Comparison of ENCODE assay signal across 20 cellular contexts in the genomic region with DNA sequence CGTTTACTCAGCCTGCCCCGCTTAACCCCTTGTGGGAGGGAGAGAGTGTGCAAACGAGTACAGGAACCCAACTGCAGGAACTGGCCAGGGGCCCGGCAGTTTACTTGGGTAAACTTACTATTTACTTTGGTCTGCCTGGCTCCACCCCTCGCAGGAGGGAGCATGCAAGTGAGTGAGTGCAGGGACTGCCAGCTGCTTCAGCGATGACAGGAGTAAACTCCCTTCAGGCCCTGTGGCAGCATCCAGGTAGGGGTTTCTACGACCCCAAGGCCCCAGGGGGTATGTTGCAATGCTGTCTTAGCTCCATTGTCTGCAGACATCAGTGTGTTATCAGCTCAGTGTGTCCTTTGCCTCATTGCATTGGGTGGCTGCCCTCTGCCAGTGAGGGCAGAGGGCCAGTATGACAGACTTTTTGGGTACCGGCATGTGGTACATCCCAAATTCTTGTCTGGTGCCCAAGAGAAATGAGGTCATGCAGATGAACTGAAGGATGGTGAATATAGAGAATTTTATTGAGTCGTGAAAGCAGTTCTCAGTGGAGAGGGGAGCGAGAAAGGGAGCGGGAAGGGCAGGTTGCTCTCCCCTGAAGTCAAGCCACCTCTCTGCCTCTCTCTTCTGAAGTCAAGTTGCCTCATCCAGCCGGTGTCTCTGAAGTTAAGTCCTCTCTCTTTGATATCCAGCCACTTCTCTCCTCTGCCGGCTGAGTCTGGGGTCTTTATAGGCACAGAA.
A peak's percentile ranks its signal among the peaks of the same experiment; 100 is the strongest.
DNase-seq lines count a peak whose midpoint lies in the region; ATAC-seq and TF ChIP-seq lines count a peak whose summit lies in the region.
"Had no signal": no experiment of that assay in that cellular context is flagged by ENCODE, and none has a peak within 500 bp of the region (broad histone marks: within the 10 kb centered on the region; RNA-seq: fewer than 3 reads in every experiment).

No MANE protein-coding gene starts in this region.

- ATAC-seq in Panc1 (peak; percentile 80), GM19324 (IDR thresholded peaks at IDR 0.05; ENCODE audit: low FRiP score, unreplicated experiment) (no peak)
- ATAC-seq: left cardiac atrium; sciatic nerve; SK-N-SH treated with all-trans-retinoic acid at 6 μM for 48 hours; stimulated activated naive CD8-positive, alpha-beta T cell treated with anti-CD3 and anti-CD28 coated beads, Interleukin-15, Interleukin-2, amounts not matched to agents 100 U/mL and 50 U/mL, for 24 hours had no signal

- intact Hi-C loops in Panc1 (cut with micrococcal nuclease; ENCODE audit: unreplicated experiment): no loop called here
- intact Hi-C loops in prostate gland (cut with DNase I): no loop called here

- H3K4me1 ChIP-seq in HEK293 (ENCODE audit: control insufficient read depth, insufficient read depth, low read length) (no peaks in the 10 kb centered on the region), Panc1 (ENCODE audit: control insufficient read depth, insufficient read depth, low read length) (peaks cover 5% of the 10 kb centered on the region), prostate gland (replicated peaks) (no peaks in the 10 kb centered on the region)

- BruUV-seq in Panc1 (replicated peaks; lab: Mats Ljungman, UMichigan): no TSS peak

- no peak for TF ChIP-seq POLR2A in prostate gland (IDR thresholded peaks at IDR 0.05)

- H3K27me3 ChIP-seq in Panc1 (ENCODE audit: control insufficient read depth, insufficient read depth, low read length) (no peaks in the 10 kb centered on the region), prostate gland (replicated peaks; ENCODE audit: insufficient read depth) (no peaks in the 10 kb centered on the region)

- POLR2A ChIA-PET in HEK293 (lab: Yijun Ruan, JAX) (no interaction called here), Panc1 (lab: Charles Lee) (no interaction called here)

- no peaks in the 10 kb centered on the region for H3K36me3 ChIP-seq in HEK293 (ENCODE audit: control insufficient read depth in 2 of 2, insufficient read depth in 1 of 2, low read length in 2 of 2)
- no peaks in the 10 kb centered on the region for H3K36me3 ChIP-seq in Panc1 (ENCODE audit: control insufficient read depth, insufficient read depth, low read length)
- H3K36me3 ChIP-seq in prostate gland: no peaks in the 10 kb centered on the region

- TF ChIP-seq CTCF in HEK293 (tag by site-specific recombination; IDR thresholded peaks at IDR 0.05): no peak
- no peak for TF ChIP-seq CTCF in Panc1 (IDR thresholded peaks at IDR 0.05)
- TF ChIP-seq CTCF in prostate gland (IDR thresholded peaks at IDR 0.05): no peak

- H3K4me3 ChIP-seq in HEK293 (ENCODE audit: low read depth, low read length): no peak overlapping the region
- peak overlapping the region in 1 of 2 experiments; percentile 8; a peak in 1 of 4 replicates for H3K4me3 ChIP-seq in Panc1 (ENCODE audit: low read depth in 2 of 2, low read length in 2 of 2)
- H3K4me3 ChIP-seq in prostate gland: no peak overlapping the region

- DNase-seq in Panc1 (ENCODE audit: low read depth, low spot score): no peak
- peak; percentile 38 for DNase-seq in iPS-NIHi11 (ENCODE audit: low spot score)
- DNase-seq in prostate gland (ENCODE audit: low spot score): peak; percentile 38
- no peak for DNase-seq in DMS153 treated with DMSO at 0.1 percent for 48 hours (lab: John Stamatoyannopoulos, UW; ENCODE audit: unreplicated experiment)
- no peak for DNase-seq in T-helper 2 cell
- no peak for DNase-seq in RPMI8226
- DNase-seq: activated CD8-positive, alpha-beta memory T cell treated with anti-CD3 and anti-CD28 coated beads, Interleukin-2, amount 50 U/mL, for 48 hours; CD4-positive, alpha-beta T cell; central memory CD4-positive, alpha-beta T cell; GF-D8; HCEC 1CT; left cardiac atrium; NCI-H2107; stimulated activated CD4-positive, alpha-beta T cell treated with anti-CD3 and anti-CD28 coated beads, Interleukin-4, amount 100 ng/mL, for 4 hours; stimulated activated naive CD8-positive, alpha-beta T cell treated with anti-CD3 and anti-CD28 coated beads, Interleukin-15, Interleukin-2, amounts not matched to agents 100 U/mL and 50 U/mL, for 24 hours had no signal

- H3K27ac ChIP-seq in HEK293 (ENCODE audit: extremely low read depth, low read depth, low read length) (no peak overlapping the region), Panc1 (ENCODE audit: low read length) (no peak overlapping the region), prostate gland (no peak overlapping the region)
- H3K27ac ChIP-seq: epithelial cell of prostate had no signal

- in situ Hi-C loops in Panc1 (cut with HindIII; ENCODE audit: low pct_unique_long_range_greater_than_20kb, low sequenced_read_pairs): no loop called here

- no peaks in the 10 kb centered on the region for H3K9me3 ChIP-seq in HEK293 (ENCODE audit: control insufficient read depth, insufficient read depth, low read depth, low read length)
- no peaks in the 10 kb centered on the region for H3K9me3 ChIP-seq in Panc1 (ENCODE audit: control insufficient read depth, insufficient read depth, low read depth, low read length)
- H3K9me3 ChIP-seq in prostate gland: no peaks in the 10 kb centered on the region

- CTCF ChIA-PET in HEK293 (lab: Yijun Ruan, JAX): no interaction called here
- CTCF ChIA-PET in Panc1 (lab: Charles Lee): no interaction called here

- WGBS in prostate gland: 59% methylated on average over 13 of the region's 13 CpGs

TF ChIP-seq in HEK293, 187 proteins besides CTCF, POLR2A, EP300 and RAD21 (continues in another document):
- TF ChIP-seq, protein P1, sequence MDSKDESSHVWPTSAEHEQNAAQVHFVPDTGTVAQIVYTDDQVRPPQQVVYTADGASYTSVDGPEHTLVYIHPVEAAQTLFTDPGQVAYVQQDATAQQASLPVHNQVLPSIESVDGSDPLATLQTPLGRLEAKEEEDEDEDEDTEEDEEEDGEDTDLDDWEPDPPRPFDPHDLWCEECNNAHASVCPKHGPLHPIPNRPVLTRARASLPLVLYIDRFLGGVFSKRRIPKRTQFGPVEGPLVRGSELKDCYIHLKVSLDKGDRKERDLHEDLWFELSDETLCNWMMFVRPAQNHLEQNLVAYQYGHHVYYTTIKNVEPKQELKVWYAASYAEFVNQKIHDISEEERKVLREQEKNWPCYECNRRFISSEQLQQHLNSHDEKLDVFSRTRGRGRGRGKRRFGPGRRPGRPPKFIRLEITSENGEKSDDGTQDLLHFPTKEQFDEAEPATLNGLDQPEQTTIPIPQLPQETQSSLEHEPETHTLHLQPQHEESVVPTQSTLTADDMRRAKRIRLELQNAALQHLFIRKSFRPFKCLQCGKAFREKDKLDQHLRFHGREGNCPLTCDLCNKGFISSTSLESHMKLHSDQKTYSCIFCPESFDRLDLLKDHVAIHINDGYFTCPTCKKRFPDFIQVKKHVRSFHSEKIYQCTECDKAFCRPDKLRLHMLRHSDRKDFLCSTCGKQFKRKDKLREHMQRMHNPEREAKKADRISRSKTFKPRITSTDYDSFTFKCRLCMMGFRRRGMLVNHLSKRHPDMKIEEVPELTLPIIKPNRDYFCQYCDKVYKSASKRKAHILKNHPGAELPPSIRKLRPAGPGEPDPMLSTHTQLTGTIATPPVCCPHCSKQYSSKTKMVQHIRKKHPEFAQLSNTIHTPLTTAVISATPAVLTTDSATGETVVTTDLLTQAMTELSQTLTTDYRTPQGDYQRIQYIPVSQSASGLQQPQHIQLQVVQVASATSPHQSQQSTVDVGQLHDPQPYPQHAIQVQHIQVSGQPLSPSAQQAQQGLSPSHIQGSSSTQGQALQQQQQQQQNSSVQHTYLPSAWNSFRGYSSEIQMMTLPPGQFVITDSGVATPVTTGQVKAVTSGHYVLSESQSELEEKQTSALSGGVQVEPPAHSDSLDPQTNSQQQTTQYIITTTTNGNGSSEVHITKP (tag by site-specific recombination; IDR thresholded peaks at IDR 0.05): peak; percentile 91
- TF ChIP-seq ZNF843 (tag by site-specific recombination; IDR thresholded peaks at IDR 0.05) (no peak), ZNF239 (tag by site-specific recombination; IDR thresholded peaks at IDR 0.05) (no peak), PRDM4 (tag by site-specific recombination; IDR thresholded peaks at IDR 0.05) (peak; percentile 77), ZNF146 (tag by site-specific recombination; IDR thresholded peaks at IDR 0.05) (no peak), ZNF157 (tag by site-specific recombination; IDR thresholded peaks at IDR 0.05) (no peak)
- TF ChIP-seq, protein P2, sequence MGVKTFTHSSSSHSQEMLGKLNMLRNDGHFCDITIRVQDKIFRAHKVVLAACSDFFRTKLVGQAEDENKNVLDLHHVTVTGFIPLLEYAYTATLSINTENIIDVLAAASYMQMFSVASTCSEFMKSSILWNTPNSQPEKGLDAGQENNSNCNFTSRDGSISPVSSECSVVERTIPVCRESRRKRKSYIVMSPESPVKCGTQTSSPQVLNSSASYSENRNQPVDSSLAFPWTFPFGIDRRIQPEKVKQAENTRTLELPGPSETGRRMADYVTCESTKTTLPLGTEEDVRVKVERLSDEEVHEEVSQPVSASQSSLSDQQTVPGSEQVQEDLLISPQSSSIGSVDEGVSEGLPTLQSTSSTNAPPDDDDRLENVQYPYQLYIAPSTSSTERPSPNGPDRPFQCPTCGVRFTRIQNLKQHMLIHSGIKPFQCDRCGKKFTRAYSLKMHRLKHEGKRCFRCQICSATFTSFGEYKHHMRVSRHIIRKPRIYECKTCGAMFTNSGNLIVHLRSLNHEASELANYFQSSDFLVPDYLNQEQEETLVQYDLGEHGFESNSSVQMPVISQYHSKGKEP (tag by site-specific recombination; IDR thresholded peaks at IDR 0.05): no peak

Comparison
In these comparisons a context has a peak if more than half of its experiments do, and no peak if none do; other contexts are left out.
1. DNase-seq: peak in iPS-NIHi11 (single experiment) and prostate gland (single experiment); none in Panc1 (single experiment), DMS153 treated with DMSO at 0.1 percent for 48 hours (single experiment), T-helper 2 cell (0 of 5) and RPMI8226 (single experiment).